ENCODE assay signal across 12 cellular contexts in the genomic region with DNA sequence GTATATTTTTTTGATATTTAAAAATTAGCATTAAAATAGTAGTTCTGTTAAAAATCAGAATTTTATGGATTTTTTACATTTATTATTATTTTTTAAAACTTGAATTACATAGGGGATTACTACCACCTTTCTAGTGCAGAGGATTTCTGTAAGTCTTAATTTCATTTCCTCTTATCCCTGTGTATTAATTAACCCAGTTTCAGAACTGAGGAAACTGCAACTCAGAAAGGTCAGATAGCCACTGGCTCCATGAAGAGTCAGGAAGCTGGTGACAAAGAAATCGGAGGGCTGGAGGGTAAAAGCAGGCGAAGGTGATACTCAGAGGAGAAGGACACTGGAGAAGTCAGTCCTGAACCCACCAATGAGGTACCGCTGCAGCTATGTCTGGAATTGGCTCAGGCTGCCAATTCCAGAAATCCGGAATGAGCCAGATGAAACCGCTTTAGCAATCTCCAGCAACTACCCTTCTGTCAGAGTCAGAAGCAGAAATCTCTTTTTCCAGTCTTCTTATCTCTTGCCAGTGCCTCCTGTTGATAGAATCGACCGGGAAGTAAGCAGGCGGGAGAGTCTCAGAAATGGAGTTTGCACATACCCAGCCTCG.
A peak's percentile ranks its signal among the peaks of the same experiment; 100 is the strongest.
DNase-seq lines count a peak whose midpoint lies in the region; ATAC-seq and TF ChIP-seq lines count a peak whose summit lies in the region.
"Had no signal": no experiment of that assay in that cellular context is flagged by ENCODE, and none has a peak within 500 bp of the region (broad histone marks: within the 10 kb centered on the region; RNA-seq: fewer than 3 reads in every experiment).

No MANE protein-coding gene starts in this region.

- ATAC-seq in HG03025 (IDR thresholded peaks at IDR 0.05; ENCODE audit: low FRiP score, unreplicated experiment), result no peak
- ATAC-seq: stimulated activated naive CD8-positive, alpha-beta T cell treated with anti-CD3 and anti-CD28 coated beads, Interleukin-15, amount 100 ng/mL, for 72 hours had no signal

- in situ Hi-C loops in G401 (cut with HindIII; ENCODE audit: low sequenced_read_pairs), result no loop called here

- DNase-seq in G401 (ENCODE audit: low spot score) (peak; percentile 85), NCI-H146 treated with DMSO at 0.1 percent for 48 hours (lab: John Stamatoyannopoulos, UW; ENCODE audit: unreplicated experiment) (peak; percentile 14), fibroblast of mammary gland (ENCODE audit: low read depth) (peak; percentile 19), mucosa of gallbladder (ENCODE audit: low spot score) (peak; percentile 84), 8988T (no peak), SHP77 (lab: John Stamatoyannopoulos, UW) (no peak), type B pancreatic cell (ENCODE audit: extremely low spot score, unreplicated experiment) (no peak)
- DNase-seq: erythroblast; nucleus accumbens; stimulated activated CD4-positive, alpha-beta T cell treated with anti-CD3 and anti-CD28 coated beads, Interleukin-2, amount 100 ng/mL, for 48 hours; stimulated activated naive CD8-positive, alpha-beta T cell treated with anti-CD3 and anti-CD28 coated beads, Interleukin-15, amount 100 ng/mL, for 72 hours had no signal

- no peak overlapping the region for H3K4me3 Mint-ChIP-seq in type B pancreatic cell
- H3K4me3 Mint-ChIP-seq: stimulated activated naive CD8-positive, alpha-beta T cell treated with anti-CD3 and anti-CD28 coated beads, Interleukin-15, amount 100 ng/mL, for 72 hours had no signal

- H3K36me3 Mint-ChIP-seq in type B pancreatic cell, result no peaks in the 10 kb centered on the region

- no peak overlapping the region for H3K4me3 ChIP-seq in fibroblast of mammary gland (ENCODE audit: control insufficient read depth, low read depth, low read length)

- no peak overlapping the region for H3K27ac Mint-ChIP-seq in type B pancreatic cell
- H3K27ac Mint-ChIP-seq: stimulated activated naive CD8-positive, alpha-beta T cell treated with anti-CD3 and anti-CD28 coated beads, Interleukin-15, amount 100 ng/mL, for 72 hours had no signal

- H3K27me3 Mint-ChIP-seq in type B pancreatic cell, result no peaks in the 10 kb centered on the region
- H3K27me3 Mint-ChIP-seq: stimulated activated naive CD8-positive, alpha-beta T cell treated with anti-CD3 and anti-CD28 coated beads, Interleukin-15, amount 100 ng/mL, for 72 hours had no signal

- no peaks in the 10 kb centered on the region for H3K4me1 Mint-ChIP-seq in type B pancreatic cell (ENCODE audit: unreplicated experiment)

- TF ChIP-seq CTCF in fibroblast of mammary gland (conservative IDR thresholded peaks at IDR 0.05; ENCODE audit: control insufficient read depth, insufficient read depth, low read depth, low read length) (no peak), type B pancreatic cell (conservative IDR thresholded peaks at IDR 0.05) (no peak)

- H3K9me3 Mint-ChIP-seq in type B pancreatic cell, result no peaks in the 10 kb centered on the region

Comparison
In these comparisons a context has a peak if more than half of its experiments do, and no peak if none do; other contexts are left out.
1. DNase-seq: peak in G401 (single experiment), NCI-H146 treated with DMSO at 0.1 percent for 48 hours (single experiment), fibroblast of mammary gland (single experiment) and mucosa of gallbladder (single experiment); none in 8988T (single experiment), SHP77 (0 of 2) and type B pancreatic cell (single experiment).